19 cellular contexts compared by ENCODE assay signal in genomic region chr1:218048828-218049227, GRCh38.
"Had no signal": no experiment of that assay in that cellular context is flagged by ENCODE, and none has a peak within 500 bp of the region (broad histone marks: within the 10 kb centered on the region; RNA-seq: fewer than 3 reads in every experiment).

No MANE protein-coding gene starts in this region.

- H3K27me3 ChIP-seq: ascending aorta, left lung, tibial nerve, vagina had no signal

- DNase-seq: activated CD4-positive, alpha-beta T cell treated with anti-CD3 and anti-CD28 coated beads, Interleukin-2, amount 50 U/mL, for 1 hour; activated naive CD4-positive, alpha-beta T cell treated with Interleukin-2 at 50 U/mL for 16 hours; activated naive CD8-positive, alpha-beta T cell treated with anti-CD3 and anti-CD28 coated beads, Interleukin-2, amount 50 U/mL, for 24 hours; dermis blood vessel endothelial cell; left lung; mammary epithelial cell; naive thymus-derived CD8-positive, alpha-beta T cell; nucleus accumbens; right cardiac atrium; stimulated activated CD4-positive, alpha-beta T cell treated with anti-CD3 and anti-CD28 coated beads, Interleukin-15, amount 100 ng/mL, for 24 hours; stimulated activated CD4-positive, alpha-beta T cell treated with anti-CD3 and anti-CD28 coated beads, Interleukin-4, amount 100 ng/mL, for 24 hours; stimulated activated naive CD4-positive, alpha-beta T cell treated with Interleukin-2 at 50 U/mL for 16 hours; substantia nigra had no signal

- ATAC-seq: activated naive CD8-positive, alpha-beta T cell treated with anti-CD3 and anti-CD28 coated beads, Interleukin-2, amount 50 U/mL, for 24 hours; left lung; naive thymus-derived CD8-positive, alpha-beta T cell; right cardiac atrium had no signal

- H3K27ac ChIP-seq: ascending aorta, epithelial cell of prostate, left lung, skin epidermis, tibial nerve, vagina had no signal

- H3K4me1 ChIP-seq: ascending aorta, left lung, tibial nerve, vagina had no signal

- H3K27ac Mint-ChIP-seq: activated naive CD8-positive, alpha-beta T cell treated with anti-CD3 and anti-CD28 coated beads, Interleukin-2, amount 50 U/mL, for 24 hours; naive thymus-derived CD8-positive, alpha-beta T cell; progenitor cell of endocrine pancreas had no signal

- H3K9me3 ChIP-seq: ascending aorta, left lung, tibial nerve, vagina had no signal

- H3K4me3 ChIP-seq: ascending aorta, left lung, skin epidermis, tibial nerve had no signal

- H3K27me3 Mint-ChIP-seq: activated naive CD8-positive, alpha-beta T cell treated with anti-CD3 and anti-CD28 coated beads, Interleukin-2, amount 50 U/mL, for 24 hours; progenitor cell of endocrine pancreas had no signal

- H3K4me3 Mint-ChIP-seq: activated naive CD8-positive, alpha-beta T cell treated with anti-CD3 and anti-CD28 coated beads, Interleukin-2, amount 50 U/mL, for 24 hours; naive thymus-derived CD8-positive, alpha-beta T cell had no signal

- H3K36me3 Mint-ChIP-seq: naive thymus-derived CD8-positive, alpha-beta T cell had no signal

- H3K9me3 Mint-ChIP-seq: activated naive CD8-positive, alpha-beta T cell treated with anti-CD3 and anti-CD28 coated beads, Interleukin-2, amount 50 U/mL, for 24 hours had no signal

- H3K36me3 ChIP-seq: ascending aorta, left lung, tibial nerve, vagina had no signal

- H3K4me1 Mint-ChIP-seq: activated naive CD8-positive, alpha-beta T cell treated with anti-CD3 and anti-CD28 coated beads, Interleukin-2, amount 50 U/mL, for 24 hours; naive thymus-derived CD8-positive, alpha-beta T cell had no signal
